Comparison of ENCODE assay signal across 9 cellular contexts in the genomic region with DNA sequence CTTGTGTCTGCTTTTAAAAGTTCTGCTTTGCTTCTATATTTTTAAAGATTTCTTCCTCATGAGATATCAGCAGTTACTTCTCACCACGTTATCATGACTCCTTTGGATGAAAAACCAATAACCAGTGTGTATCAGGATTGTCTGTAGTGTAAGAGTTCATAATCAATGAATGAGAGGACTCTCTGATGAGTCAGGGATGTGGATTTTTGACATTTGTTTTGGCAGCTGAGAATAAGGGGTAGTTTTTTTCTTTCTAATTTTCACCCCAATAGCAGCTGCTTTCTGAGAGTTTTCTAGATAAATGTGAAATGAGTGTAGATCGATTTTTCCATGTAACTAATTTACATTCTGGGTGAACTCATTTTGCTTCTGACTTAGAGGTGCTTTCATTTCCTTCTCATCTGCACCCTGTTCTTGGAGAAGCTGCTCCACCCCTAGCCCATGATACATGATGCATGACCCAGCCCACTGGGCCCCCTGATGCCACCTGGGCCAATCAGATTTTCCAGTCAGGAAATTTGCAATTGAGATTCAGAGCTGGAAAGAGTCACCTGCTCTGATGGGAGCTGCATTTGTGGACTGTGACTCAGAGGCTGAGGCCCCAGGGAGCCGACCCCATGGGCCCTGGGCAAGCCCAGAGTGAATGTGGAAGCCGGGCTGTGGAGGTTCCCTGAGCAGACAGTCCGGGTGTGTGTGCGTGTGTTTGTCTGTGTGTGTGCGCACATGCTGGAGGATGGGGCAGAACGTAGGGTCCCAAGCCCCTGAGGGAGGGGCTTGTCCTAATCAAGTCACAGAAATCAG.
A peak's percentile ranks its signal among the peaks of the same experiment; 100 is the strongest.
DNase-seq lines count a peak whose midpoint lies in the region; ATAC-seq and TF ChIP-seq lines count a peak whose summit lies in the region.
"Had no signal": no experiment of that assay in that cellular context is flagged by ENCODE, and none has a peak within 500 bp of the region (broad histone marks: within the 10 kb centered on the region; RNA-seq: fewer than 3 reads in every experiment).

No MANE protein-coding gene starts in this region.

- H3K36me3 ChIP-seq in BE2C: no peaks in the 10 kb centered on the region

- DNase-seq in BE2C (peak; percentile 69), fibroblast of pulmonary artery (ENCODE audit: low read depth) (peak; percentile 79), hypothalamus (lab: John Stamatoyannopoulos, UW) (no peak), NCI-H187 (lab: John Stamatoyannopoulos, UW) (no peak)
- DNase-seq in stimulated activated CD4-positive, alpha-beta T cell treated with anti-CD3 and anti-CD28 coated beads, Interleukin-1b, Interleukin-23, amount 100 ng/mL, for 24 hours (ENCODE audit: low read depth in 4 of 4, low spot score in 1 of 4): peak; percentile 18 to 73 (median 26)

- H3K27me3 ChIP-seq in BE2C: no peaks in the 10 kb centered on the region

- TF ChIP-seq CTCF in BE2C (IDR thresholded peaks at IDR 0.05; ENCODE audit: low read depth, low read length) (no peak), fibroblast of pulmonary artery (IDR thresholded peaks at IDR 0.05; ENCODE audit: low read length, missing control alignments) (no peak)

- H3K4me3 ChIP-seq in BE2C (ENCODE audit: low read depth, low read length): no peak overlapping the region
- no peak overlapping the region for H3K4me3 ChIP-seq in fibroblast of pulmonary artery (replicated peaks; ENCODE audit: low read depth, low read length)
- H3K4me3 ChIP-seq: skin epidermis had no signal

- H3K4me1 ChIP-seq in BE2C: peaks cover 28% of the 10 kb centered on the region

- H3K9me3 ChIP-seq in BE2C: no peaks in the 10 kb centered on the region

- ATAC-seq in GM18870 (IDR thresholded peaks at IDR 0.05; ENCODE audit: unreplicated experiment) (peak; percentile 84), HG03045 (IDR thresholded peaks at IDR 0.05; ENCODE audit: unreplicated experiment) (peak; percentile 70), SK-N-SH treated with all-trans-retinoic acid at 6 μM for 48 hours (peak; percentile 46)

TF ChIP-seq in SK-N-SH treated with all-trans-retinoic acid at 6 μM for 48 hours, 23 proteins besides CTCF, POLR2A, EP300 and RAD21:
- no peak for TF ChIP-seq GLIS3 (CRISPR knock-in tag; IDR thresholded peaks at IDR 0.05)
- no peak for TF ChIP-seq ZNF70 (CRISPR knock-in tag; IDR thresholded peaks at IDR 0.05)
- TF ChIP-seq BACH2 (CRISPR knock-in tag; IDR thresholded peaks at IDR 0.05; ENCODE audit: borderline replicate concordance): no peak
- TF ChIP-seq, protein P1, sequence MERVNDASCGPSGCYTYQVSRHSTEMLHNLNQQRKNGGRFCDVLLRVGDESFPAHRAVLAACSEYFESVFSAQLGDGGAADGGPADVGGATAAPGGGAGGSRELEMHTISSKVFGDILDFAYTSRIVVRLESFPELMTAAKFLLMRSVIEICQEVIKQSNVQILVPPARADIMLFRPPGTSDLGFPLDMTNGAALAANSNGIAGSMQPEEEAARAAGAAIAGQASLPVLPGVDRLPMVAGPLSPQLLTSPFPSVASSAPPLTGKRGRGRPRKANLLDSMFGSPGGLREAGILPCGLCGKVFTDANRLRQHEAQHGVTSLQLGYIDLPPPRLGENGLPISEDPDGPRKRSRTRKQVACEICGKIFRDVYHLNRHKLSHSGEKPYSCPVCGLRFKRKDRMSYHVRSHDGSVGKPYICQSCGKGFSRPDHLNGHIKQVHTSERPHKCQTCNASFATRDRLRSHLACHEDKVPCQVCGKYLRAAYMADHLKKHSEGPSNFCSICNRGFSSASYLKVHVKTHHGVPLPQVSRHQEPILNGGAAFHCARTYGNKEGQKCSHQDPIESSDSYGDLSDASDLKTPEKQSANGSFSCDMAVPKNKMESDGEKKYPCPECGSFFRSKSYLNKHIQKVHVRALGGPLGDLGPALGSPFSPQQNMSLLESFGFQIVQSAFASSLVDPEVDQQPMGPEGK (CRISPR knock-in tag; IDR thresholded peaks at IDR 0.05; ENCODE audit: borderline replicate concordance): no peak
- no peak for TF ChIP-seq ZNF565 (CRISPR knock-in tag; conservative IDR thresholded peaks at IDR 0.05; ENCODE audit: low read depth)
- no peak for TF ChIP-seq CREB5 (CRISPR knock-in tag; IDR thresholded peaks at IDR 0.05; ENCODE audit: low read depth)
- no peak for TF ChIP-seq RARB (CRISPR knock-in tag; IDR thresholded peaks at IDR 0.05)
- no peak for TF ChIP-seq ESRRG (CRISPR knock-in tag; IDR thresholded peaks at IDR 0.05)
- no peak for TF ChIP-seq ISL1 (CRISPR knock-in tag; IDR thresholded peaks at IDR 0.05)
- TF ChIP-seq, protein P2, sequence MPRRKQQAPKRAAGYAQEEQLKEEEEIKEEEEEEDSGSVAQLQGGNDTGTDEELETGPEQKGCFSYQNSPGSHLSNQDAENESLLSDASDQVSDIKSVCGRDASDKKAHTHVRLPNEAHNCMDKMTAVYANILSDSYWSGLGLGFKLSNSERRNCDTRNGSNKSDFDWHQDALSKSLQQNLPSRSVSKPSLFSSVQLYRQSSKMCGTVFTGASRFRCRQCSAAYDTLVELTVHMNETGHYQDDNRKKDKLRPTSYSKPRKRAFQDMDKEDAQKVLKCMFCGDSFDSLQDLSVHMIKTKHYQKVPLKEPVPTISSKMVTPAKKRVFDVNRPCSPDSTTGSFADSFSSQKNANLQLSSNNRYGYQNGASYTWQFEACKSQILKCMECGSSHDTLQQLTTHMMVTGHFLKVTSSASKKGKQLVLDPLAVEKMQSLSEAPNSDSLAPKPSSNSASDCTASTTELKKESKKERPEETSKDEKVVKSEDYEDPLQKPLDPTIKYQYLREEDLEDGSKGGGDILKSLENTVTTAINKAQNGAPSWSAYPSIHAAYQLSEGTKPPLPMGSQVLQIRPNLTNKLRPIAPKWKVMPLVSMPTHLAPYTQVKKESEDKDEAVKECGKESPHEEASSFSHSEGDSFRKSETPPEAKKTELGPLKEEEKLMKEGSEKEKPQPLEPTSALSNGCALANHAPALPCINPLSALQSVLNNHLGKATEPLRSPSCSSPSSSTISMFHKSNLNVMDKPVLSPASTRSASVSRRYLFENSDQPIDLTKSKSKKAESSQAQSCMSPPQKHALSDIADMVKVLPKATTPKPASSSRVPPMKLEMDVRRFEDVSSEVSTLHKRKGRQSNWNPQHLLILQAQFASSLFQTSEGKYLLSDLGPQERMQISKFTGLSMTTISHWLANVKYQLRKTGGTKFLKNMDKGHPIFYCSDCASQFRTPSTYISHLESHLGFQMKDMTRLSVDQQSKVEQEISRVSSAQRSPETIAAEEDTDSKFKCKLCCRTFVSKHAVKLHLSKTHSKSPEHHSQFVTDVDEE (CRISPR knock-in tag; IDR thresholded peaks at IDR 0.05): no peak
- TF ChIP-seq CSRNP3 (CRISPR knock-in tag; IDR thresholded peaks at IDR 0.05): no peak
- TF ChIP-seq CSDC2 (CRISPR knock-in tag; IDR thresholded peaks at IDR 0.05): no peak
- TF ChIP-seq ARNTL (CRISPR knock-in tag; IDR thresholded peaks at IDR 0.05; ENCODE audit: borderline replicate concordance, low read depth): no peak
- no peak for TF ChIP-seq TOX (CRISPR knock-in tag; IDR thresholded peaks at IDR 0.05; ENCODE audit: borderline replicate concordance)
- TF ChIP-seq OSR1 (CRISPR knock-in tag; IDR thresholded peaks at IDR 0.05): no peak
- TF ChIP-seq POU6F1 (CRISPR knock-in tag; IDR thresholded peaks at IDR 0.05; ENCODE audit: borderline replicate concordance, low read depth): no peak

Comparison
In these comparisons a context has a peak if more than half of its experiments do, and no peak if none do; other contexts are left out.
1. DNase-seq: peak in BE2C (single experiment), fibroblast of pulmonary artery (single experiment) and stimulated activated CD4-positive, alpha-beta T cell treated with anti-CD3 and anti-CD28 coated beads, Interleukin-1b, Interleukin-23, amount 100 ng/mL, for 24 hours (4 of 4); none in hypothalamus (0 of 51) and NCI-H187 (0 of 2).
2. Peak in every context shown above with its lines, with median percentiles within 50 percentile points of each other: ATAC-seq.